ENCODE assay signal across 8 cellular contexts in the genomic region with DNA sequence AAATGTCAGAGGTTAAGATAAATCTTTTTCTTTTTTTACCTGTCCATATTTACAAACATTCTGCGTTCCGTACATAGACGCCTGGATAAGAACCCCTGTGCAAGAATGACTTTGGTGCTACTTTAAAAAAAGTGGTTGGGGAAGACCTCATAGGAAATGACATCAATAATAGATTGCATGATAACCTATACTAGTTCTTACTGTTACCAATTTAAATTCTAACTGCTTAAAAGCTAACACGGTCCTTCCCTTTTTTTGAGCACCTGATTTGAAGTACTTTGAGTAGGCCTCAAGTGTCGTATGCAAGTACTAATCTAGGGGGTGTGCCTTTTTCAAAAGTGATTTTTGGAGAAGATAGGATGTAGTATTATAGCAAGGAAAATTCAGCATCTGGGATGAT. TPM values are rescaled to one million over a fixed set of nuclear protein-coding genes. Genes with fewer than 3 reads are reported as not detected.
DNase-seq lines count a peak whose midpoint lies in the region; ATAC-seq and TF ChIP-seq lines count a peak whose summit lies in the region.

No MANE protein-coding gene starts in this region.

- H3K4me1 ChIP-seq in BLaER1 (peaks cover 24% of the 10 kb centered on the region), upper lobe of right lung (peaks cover 40% of the 10 kb centered on the region)

- H3K9ac ChIP-seq in BLaER1: peak overlapping the region; percentile 56

- H4K20me1 ChIP-seq in BLaER1: peaks cover 48% of the 10 kb centered on the region

- H3K36me3 Mint-ChIP-seq in activated T-helper 1 cell treated with anti-CD3 and anti-CD28 coated beads, Interleukin-12 subunit alpha, Interleukin-12 subunit beta, Interleukin-2, Interleukin-4 antibody, amounts not matched to agents 30 ng/mL and 10 ng/mL and 1 ng/mL, durations not matched to agents 14 hours and 24 hours and 36 hours (ENCODE audit: low read depth): peaks cover 29% of the 10 kb centered on the region

- no peaks in the 10 kb centered on the region for H3K27me3 ChIP-seq in BLaER1
- H3K27me3 ChIP-seq in upper lobe of right lung: no peaks in the 10 kb centered on the region

- intact Hi-C loops in activated T-helper 1 cell treated with anti-CD3 and anti-CD28 coated beads, Interleukin-12 subunit alpha, Interleukin-12 subunit beta, Interleukin-2, Interleukin-4 antibody, amounts not matched to agents 30 ng/mL and 10 ng/mL and 1 ng/mL, durations not matched to agents 14 hours and 24 hours and 36 hours (cut with micrococcal nuclease): loop anchor here (5.0 kb wide), 5 partner anchors 252 to 1268 kb away; a partner anchor contains a TSS
- intact Hi-C loops in upper lobe of right lung (cut with DNase I): no loop called here

- ATAC-seq in upper lobe of right lung (no peak), GM18858 (IDR thresholded peaks at IDR 0.05; ENCODE audit: unreplicated experiment) (no peak)

- peaks cover 42% of the 10 kb centered on the region for H3K4me1 Mint-ChIP-seq in activated T-helper 1 cell treated with anti-CD3 and anti-CD28 coated beads, Interleukin-12 subunit alpha, Interleukin-12 subunit beta, Interleukin-2, Interleukin-4 antibody, amounts not matched to agents 30 ng/mL and 10 ng/mL and 1 ng/mL, durations not matched to agents 14 hours and 24 hours and 36 hours (ENCODE audit: low read depth)

- H3K4me3 ChIP-seq in BLaER1 (peak overlapping the region; percentile 99), upper lobe of right lung (peak overlapping the region; percentile 89)

- peak overlapping the region; percentile 88 for H3K4me2 ChIP-seq in BLaER1

- no peak for TF ChIP-seq CTCF in upper lobe of right lung (IDR thresholded peaks at IDR 0.05)

- no peaks in the 10 kb centered on the region for H3K9me3 ChIP-seq in BLaER1
- H3K9me3 ChIP-seq in upper lobe of right lung: no peaks in the 10 kb centered on the region

- peak overlapping the region; percentile 99 for H3K27ac Mint-ChIP-seq in activated T-helper 1 cell treated with anti-CD3 and anti-CD28 coated beads, Interleukin-12 subunit alpha, Interleukin-12 subunit beta, Interleukin-2, Interleukin-4 antibody, amounts not matched to agents 30 ng/mL and 10 ng/mL and 1 ng/mL, durations not matched to agents 14 hours and 24 hours and 36 hours

- H3K4me3 Mint-ChIP-seq in activated T-helper 1 cell treated with anti-CD3 and anti-CD28 coated beads, Interleukin-12 subunit alpha, Interleukin-12 subunit beta, Interleukin-2, Interleukin-4 antibody, amounts not matched to agents 30 ng/mL and 10 ng/mL and 1 ng/mL, durations not matched to agents 14 hours and 24 hours and 36 hours: peak overlapping the region; percentile 99

- peak; percentile 16 for DNase-seq in HT-29 (ENCODE audit: low spot score)
- DNase-seq in activated T-helper 1 cell treated with anti-CD3 and anti-CD28 coated beads, Interleukin-12 subunit alpha, Interleukin-12 subunit beta, Interleukin-2, Interleukin-4 antibody, amounts not matched to agents 30 ng/mL and 10 ng/mL and 1 ng/mL, durations not matched to agents 14 hours and 24 hours and 36 hours (ENCODE audit: low spot score): no peak
- DNase-seq in inferior parietal cortex (ENCODE audit: extremely low spot score): peak; percentile 45
- no peak for DNase-seq in upper lobe of right lung
- DNase-seq in anterior cingulate cortex (lab: John Stamatoyannopoulos, UW): no peak
- DNase-seq in SW 1271 (lab: John Stamatoyannopoulos, UW): no peak

- H3K9me3 Mint-ChIP-seq in activated T-helper 1 cell treated with anti-CD3 and anti-CD28 coated beads, Interleukin-12 subunit alpha, Interleukin-12 subunit beta, Interleukin-2, Interleukin-4 antibody, amounts not matched to agents 30 ng/mL and 10 ng/mL and 1 ng/mL, durations not matched to agents 14 hours and 24 hours and 36 hours: no peaks in the 10 kb centered on the region

- no peaks in the 10 kb centered on the region for H3K36me3 ChIP-seq in BLaER1
- no peaks in the 10 kb centered on the region for H3K36me3 ChIP-seq in upper lobe of right lung

- H3K27me3 Mint-ChIP-seq in activated T-helper 1 cell treated with anti-CD3 and anti-CD28 coated beads, Interleukin-12 subunit alpha, Interleukin-12 subunit beta, Interleukin-2, Interleukin-4 antibody, amounts not matched to agents 30 ng/mL and 10 ng/mL and 1 ng/mL, durations not matched to agents 14 hours and 24 hours and 36 hours (ENCODE audit: insufficient read depth): no peaks in the 10 kb centered on the region

- H3K27ac ChIP-seq in BLaER1 (no peak overlapping the region; the same call in 1 of the 2 replicates), upper lobe of right lung (peak overlapping the region; percentile 98)

RNA-seq across cellular contexts. Expression of a gene that starts 2.1 kb away (rescaled TPM):
- 7.6 and 10.3 TPM in 2 replicates for total RNA-seq in HT-29 (2014; rRNA removed; shearing (Covaris generic))
- 32.4 and 32.5 TPM in 2 replicates for total RNA-seq in activated T-helper 1 cell treated with anti-CD3 and anti-CD28 coated beads, Interleukin-12 subunit alpha, Interleukin-12 subunit beta, Interleukin-2, Interleukin-4 antibody, amounts not matched to agents 30 ng/mL and 10 ng/mL and 1 ng/mL, durations not matched to agents 14 hours and 24 hours and 36 hours
- total RNA-seq in upper lobe of right lung: 29.4 TPM

Comparison
In these comparisons a context has a peak if more than half of its experiments do, and no peak if none do; other contexts are left out.
1. DNase-seq: peak in HT-29 (single experiment) and inferior parietal cortex (single experiment); none in activated T-helper 1 cell treated with anti-CD3 and anti-CD28 coated beads, Interleukin-12 subunit alpha, Interleukin-12 subunit beta, Interleukin-2, Interleukin-4 antibody, amounts not matched to agents 30 ng/mL and 10 ng/mL and 1 ng/mL, durations not matched to agents 14 hours and 24 hours and 36 hours (single experiment), upper lobe of right lung (single experiment), anterior cingulate cortex (0 of 58) and SW 1271 (0 of 2).